In genomic region chr19:10508707-10509106, GRCh38 we compare ENCODE assay signal across 16 cellular contexts. TPM values are rescaled to one million over a fixed set of nuclear protein-coding genes. Genes with fewer than 3 reads are reported as not detected.
DNase-seq lines count a peak whose midpoint lies in the region; ATAC-seq and TF ChIP-seq lines count a peak whose summit lies in the region.
"Had no signal": no experiment of that assay in that cellular context is flagged by ENCODE, and none has a peak within 500 bp of the region (broad histone marks: within the 10 kb centered on the region; RNA-seq: fewer than 3 reads in every experiment).

No MANE protein-coding gene starts in this region.

- DNase-seq in activated naive CD4-positive, alpha-beta T cell treated with Interleukin-2 at 50 U/mL for 16 hours, result peak; percentile 37
- DNase-seq in activated naive CD4-positive, alpha-beta T cell treated with anti-CD3 and anti-CD28 coated beads, Interleukin-2, amount 50 U/mL, for 16 hours, result no peak
- DNase-seq in MV-4-11 (lab: John Stamatoyannopoulos, UW) (peak; percentile 49), trophoblast cell (peak; percentile 32 to 62), mesothelial cell of epicardium (ENCODE audit: low spot score in 2 of 2, unreplicated experiment in 2 of 2) (no peak)
- peak; percentile 39 to 80 for DNase-seq in activated naive CD4-positive, alpha-beta T cell treated with anti-CD3 and anti-CD28 coated beads, Interleukin-2, amount 50 U/mL, for 72 hours (ENCODE audit: low spot score in 2 of 2)
- DNase-seq: activated effector memory CD4-positive, alpha-beta T cell treated with anti-CD3 and anti-CD28 coated beads, Interleukin-2, amount 50 U/mL, for 16 hours; NCI-H1105 treated with DMSO at 0.1 percent for 48 hours; NCI-H2227 treated with DMSO at 0.1 percent for 48 hours had no signal

- no peaks in the 10 kb centered on the region for H3K9me3 ChIP-seq in trophoblast cell (ENCODE audit: insufficient read depth, low read depth, low read length)
- H3K9me3 ChIP-seq: suprapubic skin had no signal

- ATAC-seq in activated naive CD4-positive, alpha-beta T cell treated with anti-CD3 and anti-CD28 coated beads, Interleukin-2, amount 50 U/mL, for 72 hours, result peak; percentile 80 to 93
- ATAC-seq in GM19395 (IDR thresholded peaks at IDR 0.05; ENCODE audit: unreplicated experiment), result no peak
- no peak for ATAC-seq in HG03342 (IDR thresholded peaks at IDR 0.05; ENCODE audit: unreplicated experiment)
- ATAC-seq: GM23338 had no signal

- no peak overlapping the region for H2AK5ac ChIP-seq in trophoblast cell (ENCODE audit: low read length)

- H3K27me3 Mint-ChIP-seq in mesothelial cell of epicardium (ENCODE audit: low read depth), result peaks cover 8% of the 10 kb centered on the region

- H3K36me3 Mint-ChIP-seq in activated naive CD4-positive, alpha-beta T cell treated with anti-CD3 and anti-CD28 coated beads, Interleukin-2, amount 50 U/mL, for 72 hours, result peaks cover 0 to 7% of the 10 kb centered on the region in 2 donors
- H3K36me3 Mint-ChIP-seq in mesothelial cell of epicardium, result no peaks in the 10 kb centered on the region
- H3K36me3 Mint-ChIP-seq: neural progenitor cell had no signal

- no peak overlapping the region for H3K9ac ChIP-seq in trophoblast cell (ENCODE audit: low read length)
- H3K9ac ChIP-seq: neural progenitor cell had no signal

- H3K23ac ChIP-seq in trophoblast cell (ENCODE audit: low read length), result no peak overlapping the region

- WGBS in trophoblast cell (ENCODE audit: extremely low coverage, insufficient coverage, insufficient read length), result no CpG with 5 or more reads among the region's 3 CpGs

- peaks cover 6% of the 10 kb centered on the region in 2 experiments for H3K4me1 ChIP-seq in trophoblast cell (ENCODE audit: control insufficient read depth in 1 of 2, insufficient read depth in 2 of 2, low read length in 2 of 2)
- H3K4me1 ChIP-seq: neural progenitor cell had no signal

- H3K27me3 ChIP-seq in trophoblast cell (ENCODE audit: insufficient read depth, low read length), result no peaks in the 10 kb centered on the region

- H4K91ac ChIP-seq in trophoblast cell (ENCODE audit: low read depth, low read length), result no peak overlapping the region

- peaks cover 5% of the 10 kb centered on the region for H3K4me1 Mint-ChIP-seq in mesothelial cell of epicardium
- H3K4me1 Mint-ChIP-seq: GM23338 had no signal

- no peak overlapping the region for H3K4me2 ChIP-seq in trophoblast cell (ENCODE audit: low read length)
- H3K4me2 ChIP-seq: GM23338, neural progenitor cell had no signal

- no peak overlapping the region for H3K4ac ChIP-seq in trophoblast cell (ENCODE audit: low read depth, low read length)

- no peak overlapping the region for H3K4me3 Mint-ChIP-seq in mesothelial cell of epicardium
- H3K4me3 Mint-ChIP-seq: GM23338, neural progenitor cell had no signal

- no peaks in the 10 kb centered on the region for H3K36me3 ChIP-seq in trophoblast cell (ENCODE audit: control insufficient read depth in 1 of 2, insufficient read depth in 2 of 2, low read length in 2 of 2)
- H3K36me3 ChIP-seq: neural progenitor cell had no signal

- no peak overlapping the region for H4K12ac ChIP-seq in trophoblast cell (ENCODE audit: low read depth, low read length)

- H2BK120ac ChIP-seq in trophoblast cell (ENCODE audit: insufficient read depth, low read length, poor library complexity), result no peak overlapping the region

- no peak overlapping the region for H2BK5ac ChIP-seq in trophoblast cell (ENCODE audit: low read depth, low read length, poor library complexity)

- no peak overlapping the region for H2AFZ ChIP-seq in trophoblast cell (ENCODE audit: insufficient read depth, low read length, poor library complexity)
- H2AFZ ChIP-seq: GM23338, neural progenitor cell had no signal

- no peaks in the 10 kb centered on the region for H3K79me1 ChIP-seq in trophoblast cell (ENCODE audit: low read length)

- peak overlapping the region; percentile 89 to 94 for H3K27ac Mint-ChIP-seq in activated naive CD4-positive, alpha-beta T cell treated with anti-CD3 and anti-CD28 coated beads, Interleukin-2, amount 50 U/mL, for 72 hours
- H3K27ac Mint-ChIP-seq in mesothelial cell of epicardium, result no peak overlapping the region
- H3K27ac Mint-ChIP-seq: GM23338, neural progenitor cell had no signal

- no peaks in the 10 kb centered on the region for H3K9me3 Mint-ChIP-seq in activated naive CD4-positive, alpha-beta T cell treated with anti-CD3 and anti-CD28 coated beads, Interleukin-2, amount 50 U/mL, for 72 hours
- H3K9me3 Mint-ChIP-seq in mesothelial cell of epicardium, result no peaks in the 10 kb centered on the region
- H3K9me3 Mint-ChIP-seq: GM23338, neural progenitor cell had no signal

- no peak overlapping the region for H3K27ac ChIP-seq in trophoblast cell (ENCODE audit: low read depth, low read length)
- H3K27ac ChIP-seq: neural progenitor cell, SK-N-MC, suprapubic skin had no signal

- H3K79me2 ChIP-seq in trophoblast cell (ENCODE audit: control insufficient read depth, insufficient read depth, low read length, poor library complexity), result no peaks in the 10 kb centered on the region

- TF ChIP-seq CTCF in mesothelial cell of epicardium (IDR thresholded peaks at IDR 0.05; ENCODE audit: unreplicated experiment), result no peak

- H3K18ac ChIP-seq in trophoblast cell (ENCODE audit: low read length), result no peak overlapping the region

- no peak overlapping the region for H3K14ac ChIP-seq in trophoblast cell (ENCODE audit: low read length)

- H2BK12ac ChIP-seq in trophoblast cell (ENCODE audit: low read length), result no peak overlapping the region

- H3K4me3 ChIP-seq in trophoblast cell (ENCODE audit: low read depth, low read length), result no peak overlapping the region
- H3K4me3 ChIP-seq: GM23338, neural progenitor cell, SK-N-MC, suprapubic skin had no signal

- H4K8ac ChIP-seq in trophoblast cell (ENCODE audit: low read depth, low read length), result no peak overlapping the region

RNA-seq across cellular contexts. Expression of gene KEAP1, which starts 5.6 kb away (rescaled TPM):
- 10 to 100 TPM; 68.2 to 68.4 TPM for total RNA-seq in activated naive CD4-positive, alpha-beta T cell treated with anti-CD3 and anti-CD28 coated beads, Interleukin-2, amount 50 U/mL, for 72 hours
- polyA plus RNA-seq in trophoblast cell (2013), result 29.2 and 29.6 TPM in 2 replicates
- 61.2 to 71.0 TPM (median 69.5 TPM) in 3 replicates for total RNA-seq in mesothelial cell of epicardium

RNA-seq across cellular contexts. Expression of gene S1PR5, which starts 8.5 kb away (rescaled TPM):
- total RNA-seq in activated naive CD4-positive, alpha-beta T cell treated with anti-CD3 and anti-CD28 coated beads, Interleukin-2, amount 50 U/mL, for 72 hours, result under 1 TPM; 0.23 to 0.27 TPM
- 1.2 and 1.3 TPM in 2 replicates for polyA plus RNA-seq in trophoblast cell (2013)
- 2.2 to 2.4 TPM (median 2.4 TPM) in 3 replicates for total RNA-seq in mesothelial cell of epicardium
- total RNA-seq: HT-29 had no signal

RNA-seq across cellular contexts. Expression of gene ATG4D, which starts 35.0 kb away (rescaled TPM):
- total RNA-seq in activated naive CD4-positive, alpha-beta T cell treated with anti-CD3 and anti-CD28 coated beads, Interleukin-2, amount 50 U/mL, for 72 hours, result 10 to 100 TPM; 21.0 to 67.4 TPM
- 14.1 and 14.7 TPM in 2 replicates for polyA plus RNA-seq in trophoblast cell (2013)
- total RNA-seq in mesothelial cell of epicardium, result 31.9 to 37.3 TPM (median 33.1 TPM) in 3 replicates

RNA-seq across cellular contexts. Expression of gene KRI1, which starts 57.1 kb away (rescaled TPM):
- total RNA-seq in activated naive CD4-positive, alpha-beta T cell treated with anti-CD3 and anti-CD28 coated beads, Interleukin-2, amount 50 U/mL, for 72 hours, result 10 to 100 TPM; 55.6 to 62.7 TPM
- polyA plus RNA-seq in trophoblast cell (2013), result 12.3 and 12.6 TPM in 2 replicates
- 27.4 to 31.2 TPM (median 30.6 TPM) in 3 replicates for total RNA-seq in mesothelial cell of epicardium

Comparison
In these comparisons a context has a peak if more than half of its experiments do, and no peak if none do; other contexts are left out.
1. DNase-seq: peak in activated naive CD4-positive, alpha-beta T cell treated with Interleukin-2 at 50 U/mL for 16 hours (single experiment), MV-4-11 (single experiment), activated naive CD4-positive, alpha-beta T cell treated with anti-CD3 and anti-CD28 coated beads, Interleukin-2, amount 50 U/mL, for 72 hours (2 of 2) and trophoblast cell (2 of 2); none in activated naive CD4-positive, alpha-beta T cell treated with anti-CD3 and anti-CD28 coated beads, Interleukin-2, amount 50 U/mL, for 16 hours (single experiment) and mesothelial cell of epicardium (0 of 2).
2. ATAC-seq: peak in activated naive CD4-positive, alpha-beta T cell treated with anti-CD3 and anti-CD28 coated beads, Interleukin-2, amount 50 U/mL, for 72 hours (2 of 2); none in GM19395 (single experiment) and HG03342 (single experiment).